In genomic region chr3:66816110-66816761, GRCh38 we compare ENCODE assay signal across 9 cellular contexts.
DNase-seq lines count a peak whose midpoint lies in the region; ATAC-seq, FAIRE-seq and TF ChIP-seq lines count a peak whose summit lies in the region.
"Had no signal": no experiment of that assay in that cellular context is flagged by ENCODE, and none has a peak within 500 bp of the region (broad histone marks: within the 10 kb centered on the region; RNA-seq: fewer than 3 reads in every experiment).

No MANE protein-coding gene starts in this region.

- no peaks in the 10 kb centered on the region for H4K20me1 ChIP-seq in hepatocyte (ENCODE audit: insufficient read depth, poor library complexity, severe bottlenecking)

- no peaks in the 10 kb centered on the region for H3K36me3 ChIP-seq in ascending aorta
- no peaks in the 10 kb centered on the region for H3K36me3 ChIP-seq in hepatocyte (replicated peaks; ENCODE audit: insufficient read depth, low read depth)
- no peaks in the 10 kb centered on the region for H3K36me3 ChIP-seq in small intestine (ENCODE audit: control insufficient read depth in 2 of 2, insufficient read depth in 2 of 2, low read length in 2 of 2)

- TF ChIP-seq CTCF in ascending aorta (IDR thresholded peaks at IDR 0.05), result peak; percentile 48 to 73 (median 65)
- TF ChIP-seq CTCF in hepatocyte (IDR thresholded peaks at IDR 0.05; ENCODE audit: poor library complexity), result peak; percentile 69

- H3K4me3 ChIP-seq in ascending aorta, result no peak overlapping the region
- H3K4me3 ChIP-seq in hepatocyte, result no peak overlapping the region
- H3K4me3 ChIP-seq in small intestine (ENCODE audit: low read depth in 1 of 2, low read length in 2 of 2), result no peak overlapping the region

- intact Hi-C loops in ascending aorta (cut with DNase I), result loop anchor here (1.0 to 5.0 kb wide), 3 partner anchors 314 to 563 kb away; partner anchors contain the start of gene LRIG1

- H3K4me2 ChIP-seq in hepatocyte, result no peak overlapping the region

- H3K79me2 ChIP-seq in hepatocyte, result no peaks in the 10 kb centered on the region

- DNase-seq in AG08396 (ENCODE audit: low spot score) (peak; percentile 33), GM12892 (ENCODE audit: insufficient read length) (no peak), NCI-H524 (lab: John Stamatoyannopoulos, UW) (peak; percentile 8 to 63), ascending aorta (ENCODE audit: low spot score in 2 of 2) (no peak), hepatocyte (ENCODE audit: low spot score) (peak; percentile 71), small intestine (peak; percentile 67)

- H3K9me3 ChIP-seq in ascending aorta, result no peaks in the 10 kb centered on the region
- H3K9me3 ChIP-seq in hepatocyte (ENCODE audit: low read depth), result no peaks in the 10 kb centered on the region
- no peaks in the 10 kb centered on the region for H3K9me3 ChIP-seq in small intestine (ENCODE audit: control insufficient read depth, low read depth)

- no peak for TF ChIP-seq POLR2A in GM12892 (IDR thresholded peaks at IDR 0.05; ENCODE audit: low read depth, low read length)

- no peak overlapping the region for H2AFZ ChIP-seq in hepatocyte

- ATAC-seq in HG03159 (IDR thresholded peaks at IDR 0.05; ENCODE audit: unreplicated experiment) (peak; percentile 62), HG02885 (IDR thresholded peaks at IDR 0.05; ENCODE audit: poor library complexity, unreplicated experiment) (no peak)

- H3K27ac ChIP-seq in ascending aorta (no peak overlapping the region), hepatocyte (no peak overlapping the region), small intestine (ENCODE audit: low read depth in 1 of 2, low read length in 1 of 2) (no peak overlapping the region)
- H3K27ac ChIP-seq: HL-60 had no signal

- H3K27me3 ChIP-seq in ascending aorta (no peaks in the 10 kb centered on the region), hepatocyte (peaks cover 25% of the 10 kb centered on the region), small intestine (ENCODE audit: control insufficient read depth in 2 of 2, insufficient read depth in 2 of 2, low read length in 2 of 2) (no peaks in the 10 kb centered on the region)

- no peaks in the 10 kb centered on the region for H3K9me2 ChIP-seq in hepatocyte (replicated peaks; ENCODE audit: insufficient read depth)

- WGBS in hepatocyte (ENCODE audit: low lambda C conversion rate, missing lambda C conversion rate), result 27% methylated on average over 4 of the region's 4 CpGs
- 9 to 19% (median 13%) methylated on average over 4 of the region's 4 CpGs for WGBS in small intestine, 3 donors

- peak; percentile 62 for FAIRE-seq in GM12892 (lab: Jason Lieb, UNC)
- no peak for FAIRE-seq in small intestine (lab: Jason Lieb, UNC)

- H3K4me1 ChIP-seq in ascending aorta (no peaks in the 10 kb centered on the region), hepatocyte (ENCODE audit: insufficient read depth) (no peaks in the 10 kb centered on the region), small intestine (ENCODE audit: control insufficient read depth in 2 of 2, insufficient read depth in 1 of 2, low read depth in 1 of 2, low read length in 1 of 2) (no peaks in the 10 kb centered on the region)

Comparison
In these comparisons a context has a peak if more than half of its experiments do, and no peak if none do; other contexts are left out.
1. DNase-seq: peak in AG08396 (single experiment), NCI-H524 (2 of 2), hepatocyte (single experiment) and small intestine (single experiment); none in GM12892 (single experiment) and ascending aorta (0 of 2).